ENCODE assay signal across 22 cellular contexts in genomic region chr21:22892757-22893156, GRCh38.
DNase-seq lines count a peak whose midpoint lies in the region; ATAC-seq, FAIRE-seq and TF ChIP-seq lines count a peak whose summit lies in the region.
"Had no signal": no experiment of that assay in that cellular context is flagged by ENCODE, and none has a peak within 500 bp of the region (broad histone marks: within the 10 kb centered on the region; RNA-seq: fewer than 3 reads in every experiment).

No MANE protein-coding gene starts in this region.

- POLR2A ChIA-PET in endothelial cell of umbilical vein (lab: Charles Lee), result no interaction called here

- H3K9ac ChIP-seq in BLaER1 (no peak overlapping the region), endothelial cell of umbilical vein (replicated peaks; ENCODE audit: extremely low read depth, insufficient read depth, low read length) (peak overlapping the region; percentile 34)
- no peak overlapping the region for H3K9ac ChIP-seq in BLaER1 treated with 17β-estradiol and CSF1 and Interleukin-3, amounts not matched to agents 10 nM and 100 nM

- no peak overlapping the region for H2AFZ ChIP-seq in endothelial cell of umbilical vein (ENCODE audit: low read depth, low read length)

- BruUV-seq in endothelial cell of umbilical vein (replicated peaks; lab: Mats Ljungman, UMichigan), result no TSS peak

- no peaks in the 10 kb centered on the region for H3K4me1 Mint-ChIP-seq in T-helper 17 cell
- H3K4me1 Mint-ChIP-seq: CD14-positive monocyte; CD4-positive, alpha-beta memory T cell; CD4-positive, CD25-positive, alpha-beta regulatory T cell; CD8-positive, alpha-beta memory T cell had no signal

- H3K27me3 ChIP-seq in BLaER1, result no peaks in the 10 kb centered on the region
- no peaks in the 10 kb centered on the region for H3K27me3 ChIP-seq in BLaER1 treated with 17β-estradiol and CSF1 and Interleukin-3, amounts not matched to agents 10 nM and 100 nM
- H3K27me3 ChIP-seq in endothelial cell of umbilical vein (ENCODE audit: control insufficient read depth in 2 of 2, insufficient read depth in 2 of 2, low read length in 2 of 2), result no peaks in the 10 kb centered on the region
- H3K27me3 ChIP-seq: BE2C had no signal

- no peak for ATAC-seq in T-helper 17 cell

- H3K27ac ChIP-seq in BLaER1 (no peak overlapping the region), endothelial cell of umbilical vein (ENCODE audit: insufficient read depth, low read depth, low read length) (peak overlapping the region; percentile 79)
- no peak overlapping the region for H3K27ac ChIP-seq in BLaER1 treated with 17β-estradiol and CSF1 and Interleukin-3, amounts not matched to agents 10 nM and 100 nM

- no peaks in the 10 kb centered on the region for H3K36me3 Mint-ChIP-seq in T-helper 17 cell (ENCODE audit: low read depth)
- H3K36me3 Mint-ChIP-seq: CD14-positive monocyte; CD4-positive, alpha-beta memory T cell; CD4-positive, CD25-positive, alpha-beta regulatory T cell; CD8-positive, alpha-beta memory T cell had no signal

- no peaks in the 10 kb centered on the region for H4K20me1 ChIP-seq in BLaER1
- H4K20me1 ChIP-seq in BLaER1 treated with 17β-estradiol and CSF1 and Interleukin-3, amounts not matched to agents 10 nM and 100 nM, result no peaks in the 10 kb centered on the region
- H4K20me1 ChIP-seq in endothelial cell of umbilical vein (replicated peaks; ENCODE audit: control insufficient read depth, extremely low read depth, insufficient read depth, low read length), result no peaks in the 10 kb centered on the region

- H3K79me2 ChIP-seq in endothelial cell of umbilical vein (ENCODE audit: control insufficient read depth, insufficient read depth, low read length), result no peaks in the 10 kb centered on the region

- H3K4me2 ChIP-seq in BLaER1, result peak overlapping the region; percentile 50; the same call in 1 of the 2 replicates
- peak overlapping the region in 6 of 11 experiments; percentile 1 to 56 (median 29); a peak in 8 of 22 replicates for H3K4me2 ChIP-seq in BLaER1 treated with 17β-estradiol and CSF1 and Interleukin-3, amounts not matched to agents 10 nM and 100 nM
- peak overlapping the region; percentile 52 for H3K4me2 ChIP-seq in endothelial cell of umbilical vein (ENCODE audit: insufficient read depth, low read length)

- intact Hi-C loops in endothelial cell of umbilical vein (cut with micrococcal nuclease), result loop anchor here (1.0 to 2.0 kb wide), 2 partner anchors 8 to 182 kb away; no protein-coding TSS in a partner anchor

- H3K4me3 ChIP-seq in BLaER1 (no peak overlapping the region), endothelial cell of umbilical vein (replicated peaks in 1 of 3; ENCODE audit: insufficient read depth in 1 of 3, low read depth in 1 of 3, low read length in 3 of 3) (no peak overlapping the region)
- H3K4me3 ChIP-seq in BLaER1 treated with 17β-estradiol and CSF1 and Interleukin-3, amounts not matched to agents 10 nM and 100 nM, result no peak overlapping the region

- TF ChIP-seq CTCF in endothelial cell of umbilical vein (IDR thresholded peaks at IDR 0.05; ENCODE audit: extremely low read depth in 1 of 2, insufficient read depth in 1 of 2, low read depth in 1 of 2, low read length in 2 of 2), result no peak

- CTCF ChIA-PET in endothelial cell of umbilical vein (lab: Charles Lee), result interaction anchor here (1.8 kb wide), 1 partner anchor 8 kb away, joined by 9 read pairs; no protein-coding TSS in a partner anchor

- TF ChIP-seq POLR2A in endothelial cell of umbilical vein (IDR thresholded peaks at IDR 0.05; ENCODE audit: low read depth, low read length), result no peak

- no peak for FAIRE-seq in endothelial cell of umbilical vein (lab: Jason Lieb, UNC)
- FAIRE-seq: A204.1, G401.6, GM12891, GM19239 had no signal

- H3K36me3 ChIP-seq in BLaER1 (peaks cover 5% of the 10 kb centered on the region; the same call in 1 of the 2 replicates), endothelial cell of umbilical vein (ENCODE audit: control insufficient read depth in 2 of 2, extremely low read depth in 1 of 2, insufficient read depth in 2 of 2, low read length in 2 of 2) (no peaks in the 10 kb centered on the region)
- peaks cover 0 to 8% (median 0%) of the 10 kb centered on the region in 11 experiments; a peak in 3 of 22 replicates for H3K36me3 ChIP-seq in BLaER1 treated with 17β-estradiol and CSF1 and Interleukin-3, amounts not matched to agents 10 nM and 100 nM
- H3K36me3 ChIP-seq: BE2C had no signal

- H3K9me3 ChIP-seq in BLaER1 (peaks cover 10% of the 10 kb centered on the region), endothelial cell of umbilical vein (replicated peaks; ENCODE audit: control insufficient read depth, insufficient read depth, low read length) (no peaks in the 10 kb centered on the region), T-helper 17 cell (ENCODE audit: control insufficient read depth, low read length, poor library complexity, severe bottlenecking) (no peaks in the 10 kb centered on the region)
- peaks cover 0 to 18% (median 11%) of the 10 kb centered on the region in 11 experiments; a peak in 13 of 22 replicates for H3K9me3 ChIP-seq in BLaER1 treated with 17β-estradiol and CSF1 and Interleukin-3, amounts not matched to agents 10 nM and 100 nM (replicated peaks in 1 of 11)
- H3K9me3 ChIP-seq: BE2C had no signal

- no peaks in the 10 kb centered on the region for H3K9me1 ChIP-seq in endothelial cell of umbilical vein (replicated peaks; ENCODE audit: control insufficient read depth, extremely low read depth, insufficient read depth, low read length)

- peaks cover 16% of the 10 kb centered on the region for H3K4me1 ChIP-seq in BLaER1
- peaks cover 0 to 15% (median 8%) of the 10 kb centered on the region in 10 experiments; a peak in 6 of 20 replicates for H3K4me1 ChIP-seq in BLaER1 treated with 17β-estradiol and CSF1 and Interleukin-3, amounts not matched to agents 10 nM and 100 nM
- peaks cover 35% of the 10 kb centered on the region for H3K4me1 ChIP-seq in endothelial cell of umbilical vein (ENCODE audit: control insufficient read depth, extremely low read depth, insufficient read depth, low read length)
- H3K4me1 ChIP-seq: BE2C had no signal

- H3K27ac Mint-ChIP-seq in T-helper 17 cell, result no peak overlapping the region
- H3K27ac Mint-ChIP-seq: CD14-positive monocyte; CD4-positive, alpha-beta memory T cell; CD4-positive, CD25-positive, alpha-beta regulatory T cell; CD8-positive, alpha-beta memory T cell had no signal

- dilution Hi-C loops in endothelial cell of umbilical vein (cut with MboI; ENCODE audit: extremely low pct_ligation_motif_present, low sequenced_read_pairs), result no loop called here

- DNase-seq in endothelial cell of umbilical vein (ENCODE audit: low read depth, low spot score) (no peak), T-helper 17 cell (no peak), DMS153 treated with DMSO at 0.1 percent for 48 hours (lab: John Stamatoyannopoulos, UW; ENCODE audit: unreplicated experiment) (no peak)
- DNase-seq: 8988T; ACHN; BE2C; C1 segment of cervical spinal cord; CD4-positive, alpha-beta memory T cell; CD4-positive, CD25-positive, alpha-beta regulatory T cell; CD8-positive, alpha-beta memory T cell; COR-L47; DMS 273 treated with DMSO at 0.1 percent for 48 hours; DMS153; DMS79 treated with DMSO at 0.1 percent for 48 hours; GF-D8 had no signal

- H3K27me3 Mint-ChIP-seq in T-helper 17 cell, result no peaks in the 10 kb centered on the region
- H3K27me3 Mint-ChIP-seq: CD4-positive, alpha-beta memory T cell; CD4-positive, CD25-positive, alpha-beta regulatory T cell; CD8-positive, alpha-beta memory T cell had no signal

- H3K4me3 Mint-ChIP-seq in T-helper 17 cell, result no peak overlapping the region
- H3K4me3 Mint-ChIP-seq: CD14-positive monocyte; CD4-positive, alpha-beta memory T cell; CD4-positive, CD25-positive, alpha-beta regulatory T cell; CD8-positive, alpha-beta memory T cell had no signal

TF ChIP-seq in endothelial cell of umbilical vein, 7 proteins besides CTCF, POLR2A, EP300 and RAD21:
- TF ChIP-seq JUN (IDR thresholded peaks at IDR 0.05; ENCODE audit: borderline replicate concordance, insufficient read depth, insufficient read length, low read depth) (no peak), FOS (IDR thresholded peaks at IDR 0.05; ENCODE audit: borderline replicate concordance, insufficient read depth, low read length) (no peak), EZH2 (IDR thresholded peaks at IDR 0.05; ENCODE audit: borderline replicate concordance, low read depth, low read length, severe bottlenecking) (no peak), MYC (IDR thresholded peaks at IDR 0.05; ENCODE audit: low read depth, low read length) (no peak), GATA2 (IDR thresholded peaks at IDR 0.05; ENCODE audit: insufficient read depth, insufficient read length, low read depth, low read length) (no peak), POLR2AphosphoS5 (IDR thresholded peaks at IDR 0.05; ENCODE audit: insufficient read depth, low read depth, low read length) (no peak)
- TF ChIP-seq, protein P1, sequence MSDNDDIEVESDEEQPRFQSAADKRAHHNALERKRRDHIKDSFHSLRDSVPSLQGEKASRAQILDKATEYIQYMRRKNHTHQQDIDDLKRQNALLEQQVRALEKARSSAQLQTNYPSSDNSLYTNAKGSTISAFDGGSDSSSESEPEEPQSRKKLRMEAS (IDR thresholded peaks at IDR 0.05; ENCODE audit: insufficient read depth, insufficient read length), result no peak
